1 cellular context compared by ENCODE assay signal in the genomic region with DNA sequence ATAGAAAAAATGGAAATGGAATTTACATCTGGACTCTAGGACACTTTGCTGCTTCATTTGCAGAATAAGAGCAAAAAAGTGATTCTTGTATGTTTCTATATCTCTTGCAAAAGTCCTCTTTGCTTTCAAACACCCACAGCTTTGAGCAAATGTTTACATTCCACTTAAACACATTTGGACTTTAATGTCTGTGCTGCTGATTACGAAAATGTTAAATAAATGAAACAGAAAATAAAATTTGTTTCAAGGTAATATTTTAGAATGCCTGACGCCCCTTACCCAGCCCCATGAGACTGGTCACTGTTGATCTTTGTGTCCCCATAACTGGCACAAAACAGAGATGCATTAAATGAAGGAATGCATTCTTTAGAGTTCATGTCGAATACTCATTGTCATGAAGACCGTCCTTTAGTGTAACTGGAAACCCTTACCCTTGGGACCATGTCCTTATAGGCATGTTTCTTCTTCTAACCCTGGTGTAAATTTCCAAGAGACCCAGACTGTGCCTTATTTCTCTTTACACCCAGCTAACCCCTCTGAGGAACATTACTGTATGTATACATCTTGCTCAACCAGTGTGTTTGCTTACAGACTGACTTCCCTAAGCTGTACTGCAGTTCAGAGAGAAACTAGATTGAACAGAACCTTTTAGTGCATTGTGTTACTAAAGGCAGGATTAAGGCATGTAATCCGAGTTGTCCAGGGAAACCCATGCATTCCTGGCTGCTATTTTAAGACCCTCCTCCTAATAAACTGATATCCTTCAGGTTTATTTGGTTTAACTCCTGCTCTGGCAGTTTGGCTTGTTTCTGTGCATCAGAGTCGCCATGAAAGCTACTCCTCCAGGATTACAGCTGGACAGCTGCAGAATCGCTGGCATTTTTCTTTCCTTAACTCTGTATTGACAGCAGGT.
A peak's percentile ranks its signal among the peaks of the same experiment; 100 is the strongest.
TF ChIP-seq lines count a peak whose summit lies in the region.

No MANE protein-coding gene starts in this region.

TF ChIP-seq in HepG2, 621 proteins besides CTCF, POLR2A, EP300 and RAD21 (continued from another document and continues in another):
- TF ChIP-seq, protein P1, sequence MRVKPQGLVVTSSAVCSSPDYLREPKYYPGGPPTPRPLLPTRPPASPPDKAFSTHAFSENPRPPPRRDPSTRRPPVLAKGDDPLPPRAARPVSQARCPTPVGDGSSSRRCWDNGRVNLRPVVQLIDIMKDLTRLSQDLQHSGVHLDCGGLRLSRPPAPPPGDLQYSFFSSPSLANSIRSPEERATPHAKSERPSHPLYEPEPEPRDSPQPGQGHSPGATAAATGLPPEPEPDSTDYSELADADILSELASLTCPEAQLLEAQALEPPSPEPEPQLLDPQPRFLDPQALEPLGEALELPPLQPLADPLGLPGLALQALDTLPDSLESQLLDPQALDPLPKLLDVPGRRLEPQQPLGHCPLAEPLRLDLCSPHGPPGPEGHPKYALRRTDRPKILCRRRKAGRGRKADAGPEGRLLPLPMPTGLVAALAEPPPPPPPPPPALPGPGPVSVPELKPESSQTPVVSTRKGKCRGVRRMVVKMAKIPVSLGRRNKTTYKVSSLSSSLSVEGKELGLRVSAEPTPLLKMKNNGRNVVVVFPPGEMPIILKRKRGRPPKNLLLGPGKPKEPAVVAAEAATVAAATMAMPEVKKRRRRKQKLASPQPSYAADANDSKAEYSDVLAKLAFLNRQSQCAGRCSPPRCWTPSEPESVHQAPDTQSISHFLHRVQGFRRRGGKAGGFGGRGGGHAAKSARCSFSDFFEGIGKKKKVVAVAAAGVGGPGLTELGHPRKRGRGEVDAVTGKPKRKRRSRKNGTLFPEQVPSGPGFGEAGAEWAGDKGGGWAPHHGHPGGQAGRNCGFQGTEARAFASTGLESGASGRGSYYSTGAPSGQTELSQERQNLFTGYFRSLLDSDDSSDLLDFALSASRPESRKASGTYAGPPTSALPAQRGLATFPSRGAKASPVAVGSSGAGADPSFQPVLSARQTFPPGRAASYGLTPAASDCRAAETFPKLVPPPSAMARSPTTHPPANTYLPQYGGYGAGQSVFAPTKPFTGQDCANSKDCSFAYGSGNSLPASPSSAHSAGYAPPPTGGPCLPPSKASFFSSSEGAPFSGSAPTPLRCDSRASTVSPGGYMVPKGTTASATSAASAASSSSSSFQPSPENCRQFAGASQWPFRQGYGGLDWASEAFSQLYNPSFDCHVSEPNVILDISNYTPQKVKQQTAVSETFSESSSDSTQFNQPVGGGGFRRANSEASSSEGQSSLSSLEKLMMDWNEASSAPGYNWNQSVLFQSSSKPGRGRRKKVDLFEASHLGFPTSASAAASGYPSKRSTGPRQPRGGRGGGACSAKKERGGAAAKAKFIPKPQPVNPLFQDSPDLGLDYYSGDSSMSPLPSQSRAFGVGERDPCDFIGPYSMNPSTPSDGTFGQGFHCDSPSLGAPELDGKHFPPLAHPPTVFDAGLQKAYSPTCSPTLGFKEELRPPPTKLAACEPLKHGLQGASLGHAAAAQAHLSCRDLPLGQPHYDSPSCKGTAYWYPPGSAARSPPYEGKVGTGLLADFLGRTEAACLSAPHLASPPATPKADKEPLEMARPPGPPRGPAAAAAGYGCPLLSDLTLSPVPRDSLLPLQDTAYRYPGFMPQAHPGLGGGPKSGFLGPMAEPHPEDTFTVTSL (CRISPR knock-in tag; IDR thresholded peaks at IDR 0.05; ENCODE audit: borderline replicate concordance), result peak; percentile 91
- TF ChIP-seq ZBTB20 (CRISPR knock-in tag; IDR thresholded peaks at IDR 0.05; ENCODE audit: borderline replicate concordance, low read depth), result peak; percentile 54; the same call in 1 of the 2 replicates
- peak; percentile 86 for TF ChIP-seq FOXA3 (CRISPR knock-in tag; IDR thresholded peaks at IDR 0.05)
- TF ChIP-seq NKX3-1 (CRISPR knock-in tag; IDR thresholded peaks at IDR 0.05), result peak; percentile 68; the same call in 1 of the 2 replicates
- TF ChIP-seq SOX13 (IDR thresholded peaks at IDR 0.05), result no peak; the same call in 1 of the 2 replicates
- peak in 1 of 2 experiments; percentile 73; a peak in 2 of 4 replicates for TF ChIP-seq SOX13 (CRISPR knock-in tag; conservative IDR thresholded peaks at IDR 0.05 in 1 of 2, IDR thresholded peaks at IDR 0.05 in 1 of 2)
- no peak for TF ChIP-seq GMEB1 (CRISPR knock-in tag; IDR thresholded peaks at IDR 0.05; ENCODE audit: borderline replicate concordance)
- peak; percentile 72 for TF ChIP-seq HOXA3 (CRISPR knock-in tag; IDR thresholded peaks at IDR 0.05)
- peak; percentile 68; the same call in 1 of the 2 replicates for TF ChIP-seq HNF4G (IDR thresholded peaks at IDR 0.05; ENCODE audit: borderline replicate concordance, low read depth, low read length)
- TF ChIP-seq HNF4G (CRISPR knock-in tag; IDR thresholded peaks at IDR 0.05; ENCODE audit: borderline replicate concordance, low read depth), result no peak
- no peak for TF ChIP-seq LCORL (IDR thresholded peaks at IDR 0.05)
- peak; percentile 22; the same call in 1 of the 2 replicates for TF ChIP-seq LCORL (CRISPR knock-in tag; IDR thresholded peaks at IDR 0.05)
- no peak for TF ChIP-seq MEIS2 (CRISPR knock-in tag; IDR thresholded peaks at IDR 0.05)
- TF ChIP-seq TGIF2 (CRISPR knock-in tag; IDR thresholded peaks at IDR 0.05), result 0 out of 2 replicates have a peak, but pooled peaks have one; percentile 37
- TF ChIP-seq GABPA (IDR thresholded peaks at IDR 0.05; ENCODE audit: low read depth, low read length), result no peak
- 0 out of 2 replicates have a peak, but pooled peaks have one; percentile 8 for TF ChIP-seq GABPA (CRISPR knock-in tag; IDR thresholded peaks at IDR 0.05; ENCODE audit: low read depth)
- peak; percentile 74 for TF ChIP-seq NFIC (IDR thresholded peaks at IDR 0.05; ENCODE audit: low read length)
- TF ChIP-seq FOSL2 (CRISPR knock-in tag; IDR thresholded peaks at IDR 0.05), result 0 out of 2 replicates have a peak, but pooled peaks have one; percentile 7
- peak; percentile 52; the same call in 1 of the 2 replicates for TF ChIP-seq ZFP90 (CRISPR knock-in tag; IDR thresholded peaks at IDR 0.05; ENCODE audit: borderline replicate concordance)
- TF ChIP-seq NR2F2 (IDR thresholded peaks at IDR 0.05; ENCODE audit: borderline replicate concordance, low read depth), result peak; percentile 24; the same call in 1 of the 2 replicates
- TF ChIP-seq, protein P2, sequence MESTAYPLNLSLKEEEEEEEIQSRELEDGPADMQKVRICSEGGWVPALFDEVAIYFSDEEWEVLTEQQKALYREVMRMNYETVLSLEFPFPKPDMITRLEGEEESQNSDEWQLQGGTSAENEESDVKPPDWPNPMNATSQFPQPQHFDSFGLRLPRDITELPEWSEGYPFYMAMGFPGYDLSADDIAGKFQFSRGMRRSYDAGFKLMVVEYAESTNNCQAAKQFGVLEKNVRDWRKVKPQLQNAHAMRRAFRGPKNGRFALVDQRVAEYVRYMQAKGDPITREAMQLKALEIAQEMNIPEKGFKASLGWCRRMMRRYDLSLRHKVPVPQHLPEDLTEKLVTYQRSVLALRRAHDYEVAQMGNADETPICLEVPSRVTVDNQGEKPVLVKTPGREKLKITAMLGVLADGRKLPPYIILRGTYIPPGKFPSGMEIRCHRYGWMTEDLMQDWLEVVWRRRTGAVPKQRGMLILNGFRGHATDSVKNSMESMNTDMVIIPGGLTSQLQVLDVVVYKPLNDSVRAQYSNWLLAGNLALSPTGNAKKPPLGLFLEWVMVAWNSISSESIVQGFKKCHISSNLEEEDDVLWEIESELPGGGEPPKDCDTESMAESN (CRISPR knock-in tag; conservative IDR thresholded peaks at IDR 0.05), result 0 out of 2 replicates have a peak, but pooled peaks have one; percentile 62
- TF ChIP-seq, protein P3, sequence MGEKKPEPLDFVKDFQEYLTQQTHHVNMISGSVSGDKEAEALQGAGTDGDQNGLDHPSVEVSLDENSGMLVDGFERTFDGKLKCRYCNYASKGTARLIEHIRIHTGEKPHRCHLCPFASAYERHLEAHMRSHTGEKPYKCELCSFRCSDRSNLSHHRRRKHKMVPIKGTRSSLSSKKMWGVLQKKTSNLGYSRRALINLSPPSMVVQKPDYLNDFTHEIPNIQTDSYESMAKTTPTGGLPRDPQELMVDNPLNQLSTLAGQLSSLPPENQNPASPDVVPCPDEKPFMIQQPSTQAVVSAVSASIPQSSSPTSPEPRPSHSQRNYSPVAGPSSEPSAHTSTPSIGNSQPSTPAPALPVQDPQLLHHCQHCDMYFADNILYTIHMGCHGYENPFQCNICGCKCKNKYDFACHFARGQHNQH (CRISPR knock-in tag; IDR thresholded peaks at IDR 0.05), result 0 out of 2 replicates have a peak, but pooled peaks have one; percentile 36
- TF ChIP-seq MEF2D (CRISPR knock-in tag; IDR thresholded peaks at IDR 0.05), result 0 out of 2 replicates have a peak, but pooled peaks have one; percentile 32
- peak; percentile 26; the same call in 1 of the 2 replicates for TF ChIP-seq MED13 (CRISPR knock-in tag; IDR thresholded peaks at IDR 0.05)
- peak; percentile 40; the same call in 1 of the 2 replicates for TF ChIP-seq ZNF614 (CRISPR knock-in tag; IDR thresholded peaks at IDR 0.05; ENCODE audit: borderline replicate concordance)
- no peak for TF ChIP-seq TRAFD1 (CRISPR knock-in tag; IDR thresholded peaks at IDR 0.05; ENCODE audit: borderline replicate concordance)
- peak; percentile 46; the same call in 1 of the 2 replicates for TF ChIP-seq DMAP1 (CRISPR knock-in tag; IDR thresholded peaks at IDR 0.05)
- no peak for TF ChIP-seq RFX1 (IDR thresholded peaks at IDR 0.05)
- TF ChIP-seq NCOA2 (CRISPR knock-in tag; IDR thresholded peaks at IDR 0.05), result peak; percentile 80
- TF ChIP-seq FOXA1 (IDR thresholded peaks at IDR 0.05), result no peak
- TF ChIP-seq FOXA1 (CRISPR knock-in tag; IDR thresholded peaks at IDR 0.05), result peak; percentile 71
- 0 out of 2 replicates have a peak, but pooled peaks have one; percentile 49 for TF ChIP-seq ZSCAN9 (CRISPR knock-in tag; IDR thresholded peaks at IDR 0.05; ENCODE audit: borderline replicate concordance)
- TF ChIP-seq ATF1 (CRISPR knock-in tag; IDR thresholded peaks at IDR 0.05), result 0 out of 2 replicates have a peak, but pooled peaks have one; percentile 21
- 0 out of 2 replicates have a peak, but pooled peaks have one; percentile 26 for TF ChIP-seq SMAD3 (CRISPR knock-in tag; IDR thresholded peaks at IDR 0.05)
- peak; percentile 66; the same call in 1 of the 2 replicates for TF ChIP-seq ZSCAN29 (CRISPR knock-in tag; conservative IDR thresholded peaks at IDR 0.05)
- peak; percentile 69 for TF ChIP-seq DPF2 (CRISPR knock-in tag; IDR thresholded peaks at IDR 0.05; ENCODE audit: borderline replicate concordance, low read depth)
- TF ChIP-seq ISL2 (CRISPR knock-in tag; IDR thresholded peaks at IDR 0.05), result peak; percentile 77
- 0 out of 2 replicates have a peak, but pooled peaks have one; percentile 60 for TF ChIP-seq CCDC6 (CRISPR knock-in tag; IDR thresholded peaks at IDR 0.05)
- TF ChIP-seq KDM6A (CRISPR knock-in tag; IDR thresholded peaks at IDR 0.05; ENCODE audit: low read depth), result peak; percentile 55; the same call in 1 of the 2 replicates
- no peak for TF ChIP-seq SOX6 (IDR thresholded peaks at IDR 0.05)
- TF ChIP-seq SOX6 (CRISPR knock-in tag; IDR thresholded peaks at IDR 0.05), result peak; percentile 73
- no peak for TF ChIP-seq ZBTB21 (CRISPR knock-in tag; IDR thresholded peaks at IDR 0.05)
- TF ChIP-seq HBP1 (CRISPR knock-in tag; IDR thresholded peaks at IDR 0.05; ENCODE audit: low read depth), result no peak
- TF ChIP-seq FOXJ3 (CRISPR knock-in tag; IDR thresholded peaks at IDR 0.05; ENCODE audit: borderline replicate concordance), result peak; percentile 82; the same call in 1 of the 2 replicates
- no peak for TF ChIP-seq ZNF382 (CRISPR knock-in tag; IDR thresholded peaks at IDR 0.05; ENCODE audit: borderline replicate concordance)
- TF ChIP-seq ZNF737 (CRISPR knock-in tag; IDR thresholded peaks at IDR 0.05; ENCODE audit: borderline replicate concordance), result no peak
- TF ChIP-seq ZNF710 (CRISPR knock-in tag; IDR thresholded peaks at IDR 0.05; ENCODE audit: borderline replicate concordance), result 0 out of 2 replicates have a peak, but pooled peaks have one; percentile 19
